Comparison of ENCODE assay signal across 8 cellular contexts in genomic region chr11:85854557-85855340, GRCh38.
DNase-seq lines count a peak whose midpoint lies in the region; ATAC-seq and TF ChIP-seq lines count a peak whose summit lies in the region.

No MANE protein-coding gene starts in this region.

- H3K9me3 ChIP-seq in OCI-LY1 (ENCODE audit: low read length) = no peaks in the 10 kb centered on the region
- H3K9me3 ChIP-seq in mucosa of rectum (ENCODE audit: control insufficient read depth in 2 of 2, low read length in 2 of 2) = no peaks in the 10 kb centered on the region

- DNase-seq in DMS114 treated with DMSO at 0.1 percent for 48 hours (lab: John Stamatoyannopoulos, UW; ENCODE audit: unreplicated experiment) (peak; percentile 91), HuH-7.5 (ENCODE audit: low spot score) (peak; percentile 83), activated T-cell treated with anti-CD3 and anti-CD28 coated beads for 24 hours (ENCODE audit: low read depth) (peak; percentile 91), erythroblast (lab: John Stamatoyannopoulos, UW) (peak; percentile 94 to 95)
- peak; percentile 69 to 75 for DNase-seq in stimulated activated CD8-positive, alpha-beta memory T cell treated with anti-CD3 and anti-CD28 coated beads, Interleukin-4, amount 100 ng/mL, for 4 hours (ENCODE audit: low read depth in 2 of 2, low spot score in 1 of 2)

- H3K9me2 ChIP-seq in OCI-LY1 (ENCODE audit: low read depth, low read length) = no peaks in the 10 kb centered on the region

- H3K4me3 ChIP-seq in OCI-LY1 (ENCODE audit: low read depth, low read length, poor library complexity, severe bottlenecking) (peak overlapping the region; percentile 58), mucosa of rectum (ENCODE audit: low read length in 2 of 2) (peak overlapping the region; percentile 90 to 94)

- H3K27me3 ChIP-seq in OCI-LY1 (ENCODE audit: insufficient read depth, low read length) (no peaks in the 10 kb centered on the region), mucosa of rectum (ENCODE audit: control insufficient read depth in 2 of 2, insufficient read depth in 2 of 2, low read length in 2 of 2) (no peaks in the 10 kb centered on the region)

- TF ChIP-seq POLR2A in erythroblast (IDR thresholded peaks at IDR 0.05; ENCODE audit: low read length) = peak; percentile 66

- no peaks in the 10 kb centered on the region for H3K79me2 ChIP-seq in OCI-LY1 (ENCODE audit: insufficient read depth, low read length)

- ATAC-seq in GM21528 (IDR thresholded peaks at IDR 0.05; ENCODE audit: low FRiP score, unreplicated experiment) = peak; percentile 98

- H3K9ac ChIP-seq in OCI-LY1 (ENCODE audit: low read length) (peak overlapping the region; percentile 67), mucosa of rectum (ENCODE audit: low read depth in 1 of 2, low read length in 2 of 2) (peak overlapping the region; percentile 91 to 92)

- H3K27ac ChIP-seq in OCI-LY1 (ENCODE audit: low read depth, low read length, poor library complexity, severe bottlenecking) (no peak overlapping the region), mucosa of rectum (ENCODE audit: low read depth in 2 of 2, low read length in 2 of 2) (peak overlapping the region; percentile 77 to 87)

- no peaks in the 10 kb centered on the region for H3K36me3 ChIP-seq in OCI-LY1 (ENCODE audit: insufficient read depth, low read length)
- H3K36me3 ChIP-seq in mucosa of rectum (ENCODE audit: control insufficient read depth in 2 of 2, insufficient read depth in 2 of 2, low read length in 2 of 2) = no peaks in the 10 kb centered on the region

- H4K20me1 ChIP-seq in OCI-LY1 (ENCODE audit: insufficient read depth, low read length) = no peaks in the 10 kb centered on the region

- H3K4me1 ChIP-seq in OCI-LY1 (ENCODE audit: insufficient read depth, low read length, severe bottlenecking) (peaks cover 10% of the 10 kb centered on the region), mucosa of rectum (ENCODE audit: control insufficient read depth in 2 of 2, insufficient read depth in 2 of 2, low read length in 2 of 2) (peaks cover 3 to 4% of the 10 kb centered on the region in 2 donors)

- H3F3A ChIP-seq in OCI-LY1 (ENCODE audit: insufficient read depth, low read length) = no peaks in the 10 kb centered on the region

- TF ChIP-seq CTCF in OCI-LY1 (IDR thresholded peaks at IDR 0.05; ENCODE audit: low read length) = peak; percentile 61

- H3K4me2 ChIP-seq in OCI-LY1 (ENCODE audit: low read length) = peak overlapping the region; percentile 83

- peak overlapping the region; percentile 13; the same call in 1 of the 2 replicates for H2AFZ ChIP-seq in OCI-LY1 (ENCODE audit: low read length)
